In genomic region chr3:25846282-25846681, GRCh38 we compare ENCODE assay signal across 35 cellular contexts.
"Had no signal": no experiment of that assay in that cellular context is flagged by ENCODE, and none has a peak within 500 bp of the region (broad histone marks: within the 10 kb centered on the region; RNA-seq: fewer than 3 reads in every experiment).

No MANE protein-coding gene starts in this region.

- H3K27ac ChIP-seq: adrenal gland, body of pancreas, coronary artery, dorsolateral prefrontal cortex, esophagus muscularis mucosa, foreskin keratinocyte, gastroesophageal sphincter, heart right ventricle had no signal

- ATAC-seq: activated naive CD8-positive, alpha-beta T cell treated with anti-CD3 and anti-CD28 coated beads, Interleukin-2, amount 50 U/mL, for 24 hours; activated T-helper 17 cell treated with anti-CD3 and anti-CD28 coated beads, Interleukin-2, amount 50 U/mL, for 72 hours; body of pancreas; foreskin keratinocyte; gastroesophageal sphincter; heart right ventricle; T-helper 17 cell had no signal

- H3K27me3 Mint-ChIP-seq: activated CD4-positive, alpha-beta T cell treated with anti-CD3 and anti-CD28 coated beads, Interleukin-2, amount 10 ng/mL, durations not matched to agents 7 days and 5 days; activated naive CD8-positive, alpha-beta T cell; activated T-cell treated with anti-CD3 and anti-CD28 coated beads, Interleukin-2, amount 50 U/mL, for 24 hours; activated T-helper 17 cell treated with anti-CD3 and anti-CD28 coated beads, Interleukin-2, amount 50 U/mL, for 72 hours; dendritic cell treated with granulocyte-macrophage colony-stimulating factor and Interleukin-4, amounts not matched to agents 40 ng/mL and 50 ng/mL, for 4 days had no signal

- H3K4me1 ChIP-seq: adrenal gland, foreskin keratinocyte, heart right ventricle had no signal

- H3K9me3 ChIP-seq: adrenal gland, body of pancreas, esophagus muscularis mucosa, gastroesophageal sphincter, heart right ventricle had no signal

- H3K27ac Mint-ChIP-seq: activated CD4-positive, alpha-beta memory T cell treated with anti-CD3 and anti-CD28 coated beads, Interleukin-2, amount 10 ng/mL, durations not matched to agents 7 days and 5 days; activated CD4-positive, alpha-beta T cell treated with anti-CD3 and anti-CD28 coated beads, Interleukin-2, amount 10 ng/mL, durations not matched to agents 7 days and 5 days; activated naive CD8-positive, alpha-beta T cell; activated naive CD8-positive, alpha-beta T cell treated with anti-CD3 and anti-CD28 coated beads, Interleukin-2, amount 50 U/mL, for 24 hours; activated T-cell treated with anti-CD3 and anti-CD28 coated beads, Interleukin-2, amount 50 U/mL, for 24 hours; activated T-helper 17 cell treated with anti-CD3 and anti-CD28 coated beads, Interleukin-2, amount 50 U/mL, for 72 hours; dendritic cell treated with granulocyte-macrophage colony-stimulating factor and Interleukin-4, amounts not matched to agents 40 ng/mL and 50 ng/mL, for 4 days; endodermal cell; T-helper 17 cell; T-helper 2 cell treated with Interferon-gamma antibody and Interleukin-4, amounts not matched to agents 5 μg/mL and 100 μg/mL, for 36 hours had no signal

- H3K36me3 Mint-ChIP-seq: activated naive CD8-positive, alpha-beta T cell had no signal

- H3K27me3 ChIP-seq: adrenal gland, body of pancreas, dorsolateral prefrontal cortex, esophagus muscularis mucosa, foreskin keratinocyte, gastroesophageal sphincter, heart right ventricle had no signal

- DNase-seq: activated CD4-positive, alpha-beta memory T cell treated with anti-CD3 and anti-CD28 coated beads, Interleukin-2, amount 10 ng/mL, durations not matched to agents 7 days and 5 days; activated CD4-positive, alpha-beta T cell treated with anti-CD3 and anti-CD28 coated beads for 1 hour; activated CD4-positive, alpha-beta T cell treated with anti-CD3 and anti-CD28 coated beads for 4 hours; activated CD4-positive, alpha-beta T cell treated with anti-CD3 and anti-CD28 coated beads, Interleukin-2, amount 10 ng/mL, durations not matched to agents 7 days and 5 days; activated CD4-positive, alpha-beta T cell treated with anti-CD3 and anti-CD28 coated beads, Interleukin-2, amount 50 U/mL, for 4 hours; activated CD8-positive, alpha-beta memory T cell treated with anti-CD3 and anti-CD28 coated beads, Interleukin-2, amount 50 U/mL, for 48 hours; activated effector memory CD4-positive, alpha-beta T cell treated with Interleukin-2 at 50 U/mL for 16 hours; activated gamma-delta T cell treated with Interleukin-2 at 50 U/mL for 16 hours; activated naive CD4-positive, alpha-beta T cell treated with anti-CD3 and anti-CD28 coated beads, Interleukin-2, amount 50 U/mL, for 16 hours; activated naive CD4-positive, alpha-beta T cell treated with Interleukin-2 at 50 U/mL for 16 hours; activated naive CD8-positive, alpha-beta T cell treated with anti-CD3 and anti-CD28 coated beads, Interleukin-2, amount 50 U/mL, for 24 hours; activated T-cell treated with anti-CD3 and anti-CD28 coated beads for 4 hours; activated T-cell treated with anti-CD3 and anti-CD28 coated beads, Interleukin-2, amount 50 U/mL, for 24 hours; adrenal gland; amygdala; aorta; body of pancreas; central memory CD4-positive, alpha-beta T cell; cerebellar nuclear complex; dorsolateral prefrontal cortex; effector memory CD4-positive, alpha-beta T cell; endodermal cell; erythroblast; foreskin keratinocyte; heart right ventricle; T-helper 1 cell; T-helper 17 cell; T1000 had no signal

- H3K36me3 ChIP-seq: adrenal gland, esophagus muscularis mucosa, gastroesophageal sphincter, heart right ventricle had no signal

- H3K4me3 ChIP-seq: adrenal gland, body of pancreas, coronary artery, dorsolateral prefrontal cortex, esophagus muscularis mucosa, gastroesophageal sphincter, heart right ventricle had no signal

- H3K4me1 Mint-ChIP-seq: activated CD4-positive, alpha-beta memory T cell treated with anti-CD3 and anti-CD28 coated beads, Interleukin-2, amount 10 ng/mL, durations not matched to agents 7 days and 5 days; activated CD4-positive, alpha-beta T cell treated with anti-CD3 and anti-CD28 coated beads, Interleukin-2, amount 10 ng/mL, durations not matched to agents 7 days and 5 days; activated T-helper 17 cell treated with anti-CD3 and anti-CD28 coated beads, Interleukin-2, amount 50 U/mL, for 72 hours; T-helper 17 cell had no signal

- H3K4me3 Mint-ChIP-seq: activated CD4-positive, alpha-beta memory T cell treated with anti-CD3 and anti-CD28 coated beads, Interleukin-2, amount 10 ng/mL, durations not matched to agents 7 days and 5 days; activated CD4-positive, alpha-beta T cell treated with anti-CD3 and anti-CD28 coated beads, Interleukin-2, amount 10 ng/mL, durations not matched to agents 7 days and 5 days; activated naive CD8-positive, alpha-beta T cell; activated naive CD8-positive, alpha-beta T cell treated with anti-CD3 and anti-CD28 coated beads, Interleukin-2, amount 50 U/mL, for 24 hours; activated T-cell treated with anti-CD3 and anti-CD28 coated beads, Interleukin-2, amount 50 U/mL, for 24 hours; activated T-helper 17 cell treated with anti-CD3 and anti-CD28 coated beads, Interleukin-2, amount 50 U/mL, for 72 hours; dendritic cell treated with granulocyte-macrophage colony-stimulating factor and Interleukin-4, amounts not matched to agents 40 ng/mL and 50 ng/mL, for 4 days; endodermal cell; T-helper 17 cell; T-helper 2 cell treated with Interferon-gamma antibody and Interleukin-4, amounts not matched to agents 5 μg/mL and 100 μg/mL, for 36 hours had no signal

- H3K9me3 Mint-ChIP-seq: activated CD4-positive, alpha-beta memory T cell treated with anti-CD3 and anti-CD28 coated beads, Interleukin-2, amount 10 ng/mL, durations not matched to agents 7 days and 5 days; activated CD4-positive, alpha-beta T cell treated with anti-CD3 and anti-CD28 coated beads, Interleukin-2, amount 10 ng/mL, durations not matched to agents 7 days and 5 days; activated naive CD8-positive, alpha-beta T cell treated with anti-CD3 and anti-CD28 coated beads, Interleukin-2, amount 50 U/mL, for 24 hours; activated T-cell treated with anti-CD3 and anti-CD28 coated beads, Interleukin-2, amount 50 U/mL, for 24 hours; activated T-helper 17 cell treated with anti-CD3 and anti-CD28 coated beads, Interleukin-2, amount 50 U/mL, for 72 hours; dendritic cell treated with granulocyte-macrophage colony-stimulating factor and Interleukin-4, amounts not matched to agents 40 ng/mL and 50 ng/mL, for 4 days; T-helper 2 cell treated with Interferon-gamma antibody and Interleukin-4, amounts not matched to agents 5 μg/mL and 100 μg/mL, for 36 hours had no signal
